In genomic region chr4:98828801-98829200, GRCh38 we compare ENCODE assay signal across 10 cellular contexts.
A peak's percentile ranks its signal among the peaks of the same experiment; 100 is the strongest.
DNase-seq lines count a peak whose midpoint lies in the region; ATAC-seq and TF ChIP-seq lines count a peak whose summit lies in the region.
"Had no signal": no experiment of that assay in that cellular context is flagged by ENCODE, and none has a peak within 500 bp of the region (broad histone marks: within the 10 kb centered on the region; RNA-seq: fewer than 3 reads in every experiment).

No MANE protein-coding gene starts in this region.

- H3K4me3 ChIP-seq in NT2/D1 (ENCODE audit: insufficient read length, low read depth) = no peak overlapping the region
- no peak overlapping the region for H3K4me3 ChIP-seq in retinal pigment epithelial cell (ENCODE audit: low read length)
- H3K4me3 ChIP-seq: SK-N-MC, stomach had no signal

- no peaks in the 10 kb centered on the region for H3K4me1 ChIP-seq in NT2/D1 (ENCODE audit: insufficient read depth, insufficient read length)
- H3K4me1 ChIP-seq: stomach had no signal

- H3K9me3 ChIP-seq in NT2/D1 (ENCODE audit: insufficient read depth, low read length) = no peaks in the 10 kb centered on the region
- H3K9me3 ChIP-seq: stomach had no signal

- H3K36me3 ChIP-seq in NT2/D1 (ENCODE audit: insufficient read depth, insufficient read length, low read length) = no peaks in the 10 kb centered on the region
- H3K36me3 ChIP-seq: stomach had no signal

- TF ChIP-seq CTCF in retinal pigment epithelial cell (conservative IDR thresholded peaks at IDR 0.05; ENCODE audit: low read depth, low read length) = peak; percentile 20

- ATAC-seq in GM21786 (IDR thresholded peaks at IDR 0.05; ENCODE audit: unreplicated experiment) = no peak

- no peaks in the 10 kb centered on the region for H3K27me3 ChIP-seq in NT2/D1 (ENCODE audit: insufficient read depth, insufficient read length)
- H3K27me3 ChIP-seq: stomach had no signal

- no peak overlapping the region for H3K9ac ChIP-seq in NT2/D1 (ENCODE audit: insufficient read length, low read depth)

- DNase-seq in EL (peak; percentile 18), NT2/D1 (ENCODE audit: low read depth, low spot score) (peak; percentile 6), retinal pigment epithelial cell (ENCODE audit: low read depth) (no peak), NCI-H524 treated with DMSO at 0.1 percent for 48 hours (lab: John Stamatoyannopoulos, UW) (no peak), HuH-7 (ENCODE audit: low spot score) (no peak), SK-N-DZ (ENCODE audit: low spot score) (no peak)
- DNase-seq in activated effector memory CD4-positive, alpha-beta T cell treated with anti-CD3 and anti-CD28 coated beads, Interleukin-2, amount 50 U/mL, for 16 hours = peak; percentile 69
- DNase-seq: stomach had no signal

Comparison
In these comparisons a context has a peak if more than half of its experiments do, and no peak if none do; other contexts are left out.
1. DNase-seq: peak in EL (single experiment), NT2/D1 (single experiment) and activated effector memory CD4-positive, alpha-beta T cell treated with anti-CD3 and anti-CD28 coated beads, Interleukin-2, amount 50 U/mL, for 16 hours (single experiment); none in retinal pigment epithelial cell (single experiment), NCI-H524 treated with DMSO at 0.1 percent for 48 hours (single experiment), HuH-7 (single experiment) and SK-N-DZ (single experiment).